18 cellular contexts compared by ENCODE assay signal in genomic region chr4:119525771-119526712, GRCh38.
DNase-seq lines count a peak whose midpoint lies in the region; ATAC-seq, FAIRE-seq and TF ChIP-seq lines count a peak whose summit lies in the region.
"Had no signal": no experiment of that assay in that cellular context is flagged by ENCODE, and none has a peak within 500 bp of the region (broad histone marks: within the 10 kb centered on the region; RNA-seq: fewer than 3 reads in every experiment).

No MANE protein-coding gene starts in this region.

- no peak for FAIRE-seq in A549 (lab: Jason Lieb, UNC)
- FAIRE-seq: D721Med had no signal

- CTCF ChIA-PET in A549 (lab: Yijun Ruan, JAX) = interaction anchor here (1.1 kb wide), 1 partner anchor 101 kb away, joined by 3 read pairs; no protein-coding TSS in a partner anchor

- H3K27ac ChIP-seq in A549 = peak overlapping the region; percentile 29 to 75
- H3K27ac ChIP-seq in esophagus squamous epithelium = peak overlapping the region in 3 of 4 donors; percentile 21 to 64 (median 54)
- no peak overlapping the region for H3K27ac ChIP-seq in WERI-Rb-1
- H3K27ac ChIP-seq: HL-60 had no signal

- no peak for TF ChIP-seq RAD21 in A549 (conservative IDR thresholded peaks at IDR 0.05 in 1 of 2, IDR thresholded peaks at IDR 0.05 in 1 of 2)

- peak overlapping the region; percentile 71 for H3K4me2 ChIP-seq in A549

- H3K9me3 ChIP-seq in A549 = no peaks in the 10 kb centered on the region
- no peaks in the 10 kb centered on the region for H3K9me3 ChIP-seq in esophagus squamous epithelium
- H3K9me3 ChIP-seq in WERI-Rb-1 (ENCODE audit: severe bottlenecking) = no peaks in the 10 kb centered on the region
- H3K9me3 ChIP-seq: HAP-1, heart left ventricle had no signal

- no peaks in the 10 kb centered on the region for H3K9me3 Mint-ChIP-seq in osteocyte (ENCODE audit: unreplicated experiment)
- H3K9me3 Mint-ChIP-seq in chondrocyte (ENCODE audit: low read depth) = no peaks in the 10 kb centered on the region
- H3K9me3 Mint-ChIP-seq: effector memory CD8-positive, alpha-beta T cell; naive thymus-derived CD4-positive, alpha-beta T cell had no signal

- H3K36me3 ChIP-seq in esophagus squamous epithelium (no peaks in the 10 kb centered on the region), WERI-Rb-1 (peaks cover 10% of the 10 kb centered on the region)
- H3K36me3 ChIP-seq: HAP-1 had no signal

- DNase-seq in A549 (ENCODE audit: low read depth in 1 of 2, low spot score in 1 of 2) (no peak), NCI-H226 (peak; percentile 32), esophagus squamous epithelium (lab: John Stamatoyannopoulos, UW) (no peak), osteocyte (ENCODE audit: extremely low spot score, unreplicated experiment) (no peak), WERI-Rb-1 (no peak), chondrocyte (ENCODE audit: low spot score) (no peak)
- DNase-seq: activated gamma-delta T cell treated with Interleukin-2 at 50 U/mL for 16 hours; effector memory CD8-positive, alpha-beta T cell; heart left ventricle; naive thymus-derived CD4-positive, alpha-beta T cell; NCI-H187 treated with DMSO at 0.1 percent for 48 hours; stimulated activated naive CD4-positive, alpha-beta T cell treated with Interleukin-2 at 50 U/mL for 16 hours; T1000 had no signal

- H3K4me3 ChIP-seq in A549 (no peak overlapping the region), esophagus squamous epithelium (no peak overlapping the region), WERI-Rb-1 (ENCODE audit: low read depth, low read length) (no peak overlapping the region)
- H3K4me3 ChIP-seq: HAP-1, heart left ventricle had no signal

- ATAC-seq in A549 (peak; percentile 55 to 65; a peak in 4 of 6 replicates), HG03439 (IDR thresholded peaks at IDR 0.05; ENCODE audit: unreplicated experiment) (no peak), HG03159 (IDR thresholded peaks at IDR 0.05; ENCODE audit: unreplicated experiment) (no peak)
- ATAC-seq: effector memory CD8-positive, alpha-beta T cell; naive thymus-derived CD4-positive, alpha-beta T cell had no signal

- H3K27me3 Mint-ChIP-seq in osteocyte (ENCODE audit: unreplicated experiment) = no peaks in the 10 kb centered on the region
- no peaks in the 10 kb centered on the region for H3K27me3 Mint-ChIP-seq in chondrocyte (ENCODE audit: low read depth)
- H3K27me3 Mint-ChIP-seq: effector memory CD8-positive, alpha-beta T cell; naive thymus-derived CD4-positive, alpha-beta T cell had no signal

- TF ChIP-seq EP300 in A549 (IDR thresholded peaks at IDR 0.05) = no peak

- 94% methylated on average over 3 of the region's 3 CpGs for WGBS in A549 (ENCODE audit: missing lambda C conversion rate)
- WGBS in esophagus squamous epithelium, 2 donors = 60 to 73% methylated on average over 3 of the region's 3 CpGs

- H3K36me3 Mint-ChIP-seq in osteocyte (ENCODE audit: unreplicated experiment) (peaks cover 24% of the 10 kb centered on the region), chondrocyte (ENCODE audit: low read depth) (peaks cover 10% of the 10 kb centered on the region)

- intact Hi-C loops in esophagus squamous epithelium (cut with DNase I) = no loop called here

- TF ChIP-seq CTCF in A549 (IDR thresholded peaks at IDR 0.05) (no peak), esophagus squamous epithelium (IDR thresholded peaks at IDR 0.05) (no peak), osteocyte (IDR thresholded peaks at IDR 0.05) (no peak), WERI-Rb-1 (IDR thresholded peaks at IDR 0.05; ENCODE audit: low read depth, low read length) (no peak), chondrocyte (IDR thresholded peaks at IDR 0.05) (no peak)

- peaks cover 21% of the 10 kb centered on the region; the same call in 2 of the 3 replicates for H3K4me1 ChIP-seq in A549
- peaks cover 0 to 9% (median 4%) of the 10 kb centered on the region in 3 donors for H3K4me1 ChIP-seq in esophagus squamous epithelium

- TF ChIP-seq POLR2A in A549 (IDR thresholded peaks at IDR 0.05; ENCODE audit: low read length) = no peak
- no peak for TF ChIP-seq POLR2A in esophagus squamous epithelium (IDR thresholded peaks at IDR 0.05)

- H3K27me3 ChIP-seq in esophagus squamous epithelium (no peaks in the 10 kb centered on the region), WERI-Rb-1 (ENCODE audit: insufficient read depth, low read depth, severe bottlenecking) (no peaks in the 10 kb centered on the region)
- H3K27me3 ChIP-seq: heart left ventricle had no signal

- POLR2A ChIA-PET in A549 (lab: Yijun Ruan, JAX) = interaction anchor here (0.6 kb wide), 1 partner anchor 10 kb away, joined by 3 read pairs; no protein-coding TSS in a partner anchor

- H3K27ac Mint-ChIP-seq in osteocyte (ENCODE audit: unreplicated experiment) (peak overlapping the region; percentile 44), chondrocyte (ENCODE audit: unreplicated experiment) (no peak overlapping the region)
- H3K27ac Mint-ChIP-seq: effector memory CD8-positive, alpha-beta T cell had no signal

- H3K4me3 Mint-ChIP-seq in osteocyte (ENCODE audit: unreplicated experiment) (no peak overlapping the region), chondrocyte (ENCODE audit: unreplicated experiment) (no peak overlapping the region)
- H3K4me3 Mint-ChIP-seq: effector memory CD8-positive, alpha-beta T cell; naive thymus-derived CD4-positive, alpha-beta T cell had no signal

- H3K4me1 Mint-ChIP-seq in osteocyte (ENCODE audit: unreplicated experiment) (peaks cover 17% of the 10 kb centered on the region), chondrocyte (ENCODE audit: low read depth) (peaks cover 13% of the 10 kb centered on the region)

TF ChIP-seq in A549, 52 proteins besides CTCF, POLR2A, EP300 and RAD21:
- no peak for TF ChIP-seq RFX5 (IDR thresholded peaks at IDR 0.05)
- no peak for TF ChIP-seq SREBF2 (IDR thresholded peaks at IDR 0.05)
- TF ChIP-seq CEBPB (IDR thresholded peaks at IDR 0.05) = no peak
- no peak for TF ChIP-seq HEYL (CRISPR knock-in tag; IDR thresholded peaks at IDR 0.05)
- TF ChIP-seq, protein P1, sequence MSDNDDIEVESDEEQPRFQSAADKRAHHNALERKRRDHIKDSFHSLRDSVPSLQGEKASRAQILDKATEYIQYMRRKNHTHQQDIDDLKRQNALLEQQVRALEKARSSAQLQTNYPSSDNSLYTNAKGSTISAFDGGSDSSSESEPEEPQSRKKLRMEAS (IDR thresholded peaks at IDR 0.05) = no peak
- TF ChIP-seq NFE2L2 (conservative IDR thresholded peaks at IDR 0.05; ENCODE audit: low read length) = no peak
- no peak for TF ChIP-seq E2F6 (IDR thresholded peaks at IDR 0.05; ENCODE audit: borderline replicate concordance, low read depth)
- no peak for TF ChIP-seq RARB (CRISPR knock-in tag; IDR thresholded peaks at IDR 0.05)
- TF ChIP-seq RCOR1 (IDR thresholded peaks at IDR 0.05; ENCODE audit: low read depth, low read length) = no peak
- TF ChIP-seq JUN (IDR thresholded peaks at IDR 0.05) = no peak
TF ChIP-seq in A549: peak in this region for 0.

Comparison
In these comparisons a context has a peak if more than half of its experiments do, and no peak if none do; other contexts are left out.
1. ATAC-seq: peak in A549 (2 of 2); none in HG03439 (single experiment) and HG03159 (single experiment).